ENCODE assay signal across 1 cellular context in the genomic region with DNA sequence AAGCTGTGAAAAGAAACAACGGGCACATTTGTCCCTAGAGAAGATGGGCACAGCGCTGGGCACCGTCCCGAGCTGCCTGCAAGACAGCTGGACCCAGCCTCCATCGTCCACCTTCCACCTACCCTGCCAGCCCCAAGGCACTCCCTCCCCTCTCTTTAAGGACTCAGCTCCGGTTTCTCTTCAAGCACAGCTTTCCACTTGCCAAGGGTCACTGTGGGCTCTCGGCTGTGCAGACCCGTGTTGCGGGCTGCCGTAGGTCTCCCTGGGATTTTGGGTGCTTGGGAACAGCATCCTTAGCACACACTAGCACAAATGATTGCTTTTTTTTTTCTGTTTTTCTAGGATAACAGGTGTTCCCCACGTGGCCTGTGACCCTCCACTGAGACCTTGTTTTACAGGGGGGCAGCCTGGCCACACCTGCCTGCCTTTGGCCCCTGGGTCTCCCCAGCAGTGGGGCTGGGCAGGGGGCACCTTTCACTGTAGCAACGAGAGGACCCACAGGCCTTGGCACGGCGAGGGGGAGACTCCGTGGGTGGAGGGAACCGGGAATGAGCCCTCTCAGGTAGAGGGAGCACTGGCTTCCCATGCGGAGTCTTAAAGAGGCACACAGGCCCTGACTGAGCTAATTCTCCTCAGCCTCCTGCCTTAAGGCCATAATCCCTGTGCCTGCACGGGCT.
TF ChIP-seq lines count a peak whose summit lies in the region.

No MANE protein-coding gene starts in this region.

TF ChIP-seq in HEK293, 187 proteins besides CTCF, POLR2A, EP300 and RAD21 (continued from another document):
- TF ChIP-seq GLIS1 (tag by site-specific recombination; IDR thresholded peaks at IDR 0.05) (peak; percentile 20; the same call in 1 of the 2 replicates), REST (tag by site-specific recombination; IDR thresholded peaks at IDR 0.05) (no peak), ZNF707 (tag by site-specific recombination; IDR thresholded peaks at IDR 0.05) (no peak), ZFP41 (tag by site-specific recombination; IDR thresholded peaks at IDR 0.05; ENCODE audit: borderline replicate concordance) (no peak), ZNF747 (tag by site-specific recombination; IDR thresholded peaks at IDR 0.05) (no peak)
- TF ChIP-seq, protein P1, sequence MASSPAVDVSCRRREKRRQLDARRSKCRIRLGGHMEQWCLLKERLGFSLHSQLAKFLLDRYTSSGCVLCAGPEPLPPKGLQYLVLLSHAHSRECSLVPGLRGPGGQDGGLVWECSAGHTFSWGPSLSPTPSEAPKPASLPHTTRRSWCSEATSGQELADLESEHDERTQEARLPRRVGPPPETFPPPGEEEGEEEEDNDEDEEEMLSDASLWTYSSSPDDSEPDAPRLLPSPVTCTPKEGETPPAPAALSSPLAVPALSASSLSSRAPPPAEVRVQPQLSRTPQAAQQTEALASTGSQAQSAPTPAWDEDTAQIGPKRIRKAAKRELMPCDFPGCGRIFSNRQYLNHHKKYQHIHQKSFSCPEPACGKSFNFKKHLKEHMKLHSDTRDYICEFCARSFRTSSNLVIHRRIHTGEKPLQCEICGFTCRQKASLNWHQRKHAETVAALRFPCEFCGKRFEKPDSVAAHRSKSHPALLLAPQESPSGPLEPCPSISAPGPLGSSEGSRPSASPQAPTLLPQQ (tag by site-specific recombination; IDR thresholded peaks at IDR 0.05) = no peak
